ENCODE assay signal across 13 cellular contexts in the genomic region with DNA sequence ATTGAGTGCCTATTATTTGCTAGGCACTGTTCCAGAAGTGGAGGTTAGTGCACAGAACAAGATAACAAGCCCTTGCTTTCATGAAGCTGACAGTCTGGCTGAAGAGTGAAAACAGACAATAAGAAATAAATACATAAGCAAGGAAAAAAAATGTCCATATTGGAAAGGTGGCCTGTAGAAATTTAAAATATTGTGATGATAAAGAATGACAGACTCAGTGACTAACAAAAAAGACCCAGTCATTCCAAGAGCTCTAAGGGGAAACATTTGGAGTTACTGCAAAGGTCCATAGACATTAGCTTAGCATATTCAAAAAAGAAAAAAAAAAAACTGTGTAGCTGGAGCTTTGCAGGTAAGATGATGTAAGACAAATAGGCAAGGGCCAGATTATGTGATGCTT. TPM values are rescaled to one million over a fixed set of nuclear protein-coding genes. Genes with fewer than 3 reads are reported as not detected.
DNase-seq lines count a peak whose midpoint lies in the region; ATAC-seq, FAIRE-seq and TF ChIP-seq lines count a peak whose summit lies in the region.
"Had no signal": no experiment of that assay in that cellular context is flagged by ENCODE, and none has a peak within 500 bp of the region (broad histone marks: within the 10 kb centered on the region; RNA-seq: fewer than 3 reads in every experiment).

No MANE protein-coding gene starts in this region.

- H3K27ac Mint-ChIP-seq in stimulated activated naive CD8-positive, alpha-beta T cell treated with anti-CD3 and anti-CD28 coated beads, Interleukin-15, Interleukin-2, amounts not matched to agents 100 ng/mL and 50 ng/mL, for 24 hours = peak overlapping the region; percentile 86
- H3K27ac Mint-ChIP-seq in stimulated activated naive CD8-positive, alpha-beta T cell treated with anti-CD3 and anti-CD28 coated beads, Interleukin-15, amount 100 ng/mL, for 72 hours = no peak overlapping the region
- H3K27ac Mint-ChIP-seq in astrocyte (ENCODE audit: unreplicated experiment) (no peak overlapping the region), endodermal cell (no peak overlapping the region)
- H3K27ac Mint-ChIP-seq in natural killer cell treated with Interleukin-12 subunit alpha and Interleukin-12 subunit beta and Interleukin-15 and Interleukin-18, amount 100 ng/mL, for 72 hours = peak overlapping the region; percentile 54 to 81

- H3K79me2 ChIP-seq in astrocyte (ENCODE audit: insufficient read depth, low read length) = peaks cover 38% of the 10 kb centered on the region

- no peak for ATAC-seq in stimulated activated naive CD8-positive, alpha-beta T cell treated with anti-CD3 and anti-CD28 coated beads, Interleukin-15, amount 100 ng/mL, for 72 hours
- no peak for ATAC-seq in natural killer cell treated with Interleukin-12 subunit alpha and Interleukin-12 subunit beta and Interleukin-15 and Interleukin-18, amount 100 ng/mL, for 72 hours
- ATAC-seq in HG03378 (IDR thresholded peaks at IDR 0.05; ENCODE audit: unreplicated experiment) = no peak
- no peak for ATAC-seq in HG02981 (IDR thresholded peaks at IDR 0.05; ENCODE audit: unreplicated experiment)

- H3K4me3 ChIP-seq in astrocyte (ENCODE audit: insufficient read depth, low read depth, low read length) (no peak overlapping the region), endodermal cell (ENCODE audit: low read length) (no peak overlapping the region)
- H3K4me3 ChIP-seq: lung had no signal

- H3K9me3 ChIP-seq in astrocyte (ENCODE audit: insufficient read depth, low read depth, low read length) = no peaks in the 10 kb centered on the region
- H3K9me3 ChIP-seq in endodermal cell (ENCODE audit: control insufficient read depth, low read length) = no peaks in the 10 kb centered on the region

- H3K9ac ChIP-seq in astrocyte (ENCODE audit: low read length) (no peak overlapping the region), endodermal cell (ENCODE audit: extremely low read depth, low read length, poor library complexity, severe bottlenecking) (no peak overlapping the region)

- no peak for DNase-seq in stimulated activated naive CD8-positive, alpha-beta T cell treated with anti-CD3 and anti-CD28 coated beads, Interleukin-15, amount 100 ng/mL, for 72 hours
- DNase-seq in astrocyte (ENCODE audit: low read depth) (no peak), endodermal cell (no peak)
- DNase-seq in natural killer cell treated with Interleukin-12 subunit alpha and Interleukin-12 subunit beta and Interleukin-15 and Interleukin-18, amount 100 ng/mL, for 72 hours (ENCODE audit: low spot score) = no peak
- DNase-seq in activated effector memory CD4-positive, alpha-beta T cell treated with anti-CD3 and anti-CD28 coated beads, Interleukin-2, amount 50 U/mL, for 16 hours = no peak
- DNase-seq: cerebellar nuclear complex, foreskin melanocyte, SHP77, small intestine had no signal

- no peak overlapping the region for H3K4me3 Mint-ChIP-seq in stimulated activated naive CD8-positive, alpha-beta T cell treated with anti-CD3 and anti-CD28 coated beads, Interleukin-15, Interleukin-2, amounts not matched to agents 100 ng/mL and 50 ng/mL, for 24 hours
- no peak overlapping the region for H3K4me3 Mint-ChIP-seq in stimulated activated naive CD8-positive, alpha-beta T cell treated with anti-CD3 and anti-CD28 coated beads, Interleukin-15, amount 100 ng/mL, for 72 hours
- H3K4me3 Mint-ChIP-seq in astrocyte (ENCODE audit: unreplicated experiment) (no peak overlapping the region), endodermal cell (no peak overlapping the region)
- H3K4me3 Mint-ChIP-seq in natural killer cell treated with Interleukin-12 subunit alpha and Interleukin-12 subunit beta and Interleukin-15 and Interleukin-18, amount 100 ng/mL, for 72 hours = peak overlapping the region; percentile 89

- no peak for TF ChIP-seq CTCF in astrocyte (IDR thresholded peaks at IDR 0.05; ENCODE audit: insufficient read depth, low read depth, low read length)
- no peak for TF ChIP-seq CTCF in endodermal cell (conservative IDR thresholded peaks at IDR 0.05)

- H4K20me1 ChIP-seq in astrocyte (ENCODE audit: insufficient read depth, low read length) = peaks cover 26% of the 10 kb centered on the region

- FAIRE-seq in astrocyte (lab: Jason Lieb, UNC) = no peak
- FAIRE-seq: small intestine had no signal

- H2AFZ ChIP-seq in astrocyte (ENCODE audit: low read depth, low read length) = no peak overlapping the region

- H3K36me3 ChIP-seq in astrocyte (ENCODE audit: insufficient read depth, low read length) (no peaks in the 10 kb centered on the region), endodermal cell (ENCODE audit: control insufficient read depth, insufficient read depth, low read length) (no peaks in the 10 kb centered on the region)

- H3K27ac ChIP-seq in astrocyte (ENCODE audit: low read depth, low read length) (no peak overlapping the region), endodermal cell (ENCODE audit: low read depth, low read length) (no peak overlapping the region)

- H3K9me3 Mint-ChIP-seq in stimulated activated naive CD8-positive, alpha-beta T cell treated with anti-CD3 and anti-CD28 coated beads, Interleukin-15, Interleukin-2, amounts not matched to agents 100 ng/mL and 50 ng/mL, for 24 hours = no peaks in the 10 kb centered on the region
- H3K9me3 Mint-ChIP-seq in stimulated activated naive CD8-positive, alpha-beta T cell treated with anti-CD3 and anti-CD28 coated beads, Interleukin-15, amount 100 ng/mL, for 72 hours = no peaks in the 10 kb centered on the region
- H3K9me3 Mint-ChIP-seq in astrocyte (ENCODE audit: unreplicated experiment) (peaks cover 5% of the 10 kb centered on the region), endodermal cell (peaks cover 3% of the 10 kb centered on the region)
- no peaks in the 10 kb centered on the region for H3K9me3 Mint-ChIP-seq in natural killer cell treated with Interleukin-12 subunit alpha and Interleukin-12 subunit beta and Interleukin-15 and Interleukin-18, amount 100 ng/mL, for 72 hours

- H3K27me3 Mint-ChIP-seq in stimulated activated naive CD8-positive, alpha-beta T cell treated with anti-CD3 and anti-CD28 coated beads, Interleukin-15, Interleukin-2, amounts not matched to agents 100 ng/mL and 50 ng/mL, for 24 hours = no peaks in the 10 kb centered on the region
- H3K27me3 Mint-ChIP-seq in stimulated activated naive CD8-positive, alpha-beta T cell treated with anti-CD3 and anti-CD28 coated beads, Interleukin-15, amount 100 ng/mL, for 72 hours = peaks cover 9% of the 10 kb centered on the region
- peaks cover 4% of the 10 kb centered on the region for H3K27me3 Mint-ChIP-seq in astrocyte (ENCODE audit: low read depth, unreplicated experiment)
- H3K27me3 Mint-ChIP-seq in natural killer cell treated with Interleukin-12 subunit alpha and Interleukin-12 subunit beta and Interleukin-15 and Interleukin-18, amount 100 ng/mL, for 72 hours = peaks cover 0 to 7% of the 10 kb centered on the region in 2 donors
- H3K27me3 Mint-ChIP-seq in endodermal cell (ENCODE audit: insufficient read depth) = peaks cover 31% of the 10 kb centered on the region

- peak overlapping the region; percentile 92 for H3K4me2 ChIP-seq in astrocyte (ENCODE audit: low read length)

- peaks cover 91% of the 10 kb centered on the region for H3K4me1 Mint-ChIP-seq in stimulated activated naive CD8-positive, alpha-beta T cell treated with anti-CD3 and anti-CD28 coated beads, Interleukin-15, Interleukin-2, amounts not matched to agents 100 ng/mL and 50 ng/mL, for 24 hours (ENCODE audit: low read depth)
- H3K4me1 Mint-ChIP-seq in stimulated activated naive CD8-positive, alpha-beta T cell treated with anti-CD3 and anti-CD28 coated beads, Interleukin-15, amount 100 ng/mL, for 72 hours = peaks cover 66% of the 10 kb centered on the region
- H3K4me1 Mint-ChIP-seq in astrocyte (ENCODE audit: low read depth, unreplicated experiment) (peaks cover 16% of the 10 kb centered on the region), endodermal cell (peaks cover 9% of the 10 kb centered on the region)
- peaks cover 40 to 87% of the 10 kb centered on the region in 2 donors for H3K4me1 Mint-ChIP-seq in natural killer cell treated with Interleukin-12 subunit alpha and Interleukin-12 subunit beta and Interleukin-15 and Interleukin-18, amount 100 ng/mL, for 72 hours (ENCODE audit: low read depth in 2 of 2)

- H3K36me3 Mint-ChIP-seq in stimulated activated naive CD8-positive, alpha-beta T cell treated with anti-CD3 and anti-CD28 coated beads, Interleukin-15, Interleukin-2, amounts not matched to agents 100 ng/mL and 50 ng/mL, for 24 hours (ENCODE audit: low read depth) = peaks cover 15% of the 10 kb centered on the region
- H3K36me3 Mint-ChIP-seq in astrocyte (ENCODE audit: low read depth, unreplicated experiment) (no peaks in the 10 kb centered on the region), endodermal cell (ENCODE audit: low read depth) (no peaks in the 10 kb centered on the region)
- peaks cover 13% of the 10 kb centered on the region for H3K36me3 Mint-ChIP-seq in natural killer cell treated with Interleukin-12 subunit alpha and Interleukin-12 subunit beta and Interleukin-15 and Interleukin-18, amount 100 ng/mL, for 72 hours

- H3K27me3 ChIP-seq in astrocyte (ENCODE audit: insufficient read depth, low read length) (no peaks in the 10 kb centered on the region), endodermal cell (ENCODE audit: control insufficient read depth, insufficient read depth, low read length, poor library complexity, severe bottlenecking) (peaks cover 16% of the 10 kb centered on the region)

- H3K4me1 ChIP-seq in astrocyte (ENCODE audit: insufficient read depth, low read length) = peaks cover 28% of the 10 kb centered on the region
- H3K4me1 ChIP-seq in endodermal cell (ENCODE audit: control insufficient read depth, insufficient read depth, low read length) = peaks cover 4% of the 10 kb centered on the region

RNA-seq across cellular contexts. Expression of a gene that starts 1.0 kb away (rescaled TPM):
- total RNA-seq in astrocyte (29.8 and 34.7 TPM in 2 replicates), endodermal cell (10 to 100 TPM; 13.6 to 16.4 TPM)
- 10 to 100 TPM; 38.6 to 60.1 TPM for total RNA-seq in natural killer cell treated with Interleukin-12 subunit alpha and Interleukin-12 subunit beta and Interleukin-15 and Interleukin-18, amount 100 ng/mL, for 72 hours
- 38.2 TPM for polyA plus RNA-seq in endodermal cell (2013, experiment 1 of 2)
- 31.8 TPM for polyA plus RNA-seq in endodermal cell (2013, experiment 2 of 2)

Comparison
In these comparisons a context has a peak if more than half of its experiments do, and no peak if none do; other contexts are left out.
1. H3K27ac Mint-ChIP-seq: peak in stimulated activated naive CD8-positive, alpha-beta T cell treated with anti-CD3 and anti-CD28 coated beads, Interleukin-15, Interleukin-2, amounts not matched to agents 100 ng/mL and 50 ng/mL, for 24 hours (single experiment) and natural killer cell treated with Interleukin-12 subunit alpha and Interleukin-12 subunit beta and Interleukin-15 and Interleukin-18, amount 100 ng/mL, for 72 hours (2 of 2); none in stimulated activated naive CD8-positive, alpha-beta T cell treated with anti-CD3 and anti-CD28 coated beads, Interleukin-15, amount 100 ng/mL, for 72 hours (0 of 2), astrocyte (single experiment) and endodermal cell (single experiment).